ENCODE assay signal across 1 cellular context in genomic region chr5:80798166-80798565, GRCh38.
TF ChIP-seq lines count a peak whose summit lies in the region.

No MANE protein-coding gene starts in this region.

TF ChIP-seq in GM12878, 131 proteins besides CTCF, POLR2A, EP300 and RAD21 (continued from another document):
- no peak for TF ChIP-seq GABPA (IDR thresholded peaks at IDR 0.05; ENCODE audit: low read depth)
- no peak for TF ChIP-seq CBX5 (IDR thresholded peaks at IDR 0.05; ENCODE audit: low read depth)
- TF ChIP-seq CHD4 (IDR thresholded peaks at IDR 0.05) = no peak
- TF ChIP-seq NRF1 (conservative IDR thresholded peaks at IDR 0.05; ENCODE audit: low read depth, low read length) = no peak
- no peak for TF ChIP-seq RBBP5 (conservative IDR thresholded peaks at IDR 0.05)
- no peak for TF ChIP-seq POU2F2 (IDR thresholded peaks at IDR 0.05; ENCODE audit: borderline replicate concordance, low read depth, low read length)
- TF ChIP-seq YY1 (IDR thresholded peaks at IDR 0.05; ENCODE audit: low read depth, low read length) = no peak
- no peak for TF ChIP-seq KDM1A (IDR thresholded peaks at IDR 0.05; ENCODE audit: borderline replicate concordance)
- no peak for TF ChIP-seq SREBF1 (IDR thresholded peaks at IDR 0.05; ENCODE audit: low read length)
